8 cellular contexts compared by ENCODE assay signal in the genomic region with DNA sequence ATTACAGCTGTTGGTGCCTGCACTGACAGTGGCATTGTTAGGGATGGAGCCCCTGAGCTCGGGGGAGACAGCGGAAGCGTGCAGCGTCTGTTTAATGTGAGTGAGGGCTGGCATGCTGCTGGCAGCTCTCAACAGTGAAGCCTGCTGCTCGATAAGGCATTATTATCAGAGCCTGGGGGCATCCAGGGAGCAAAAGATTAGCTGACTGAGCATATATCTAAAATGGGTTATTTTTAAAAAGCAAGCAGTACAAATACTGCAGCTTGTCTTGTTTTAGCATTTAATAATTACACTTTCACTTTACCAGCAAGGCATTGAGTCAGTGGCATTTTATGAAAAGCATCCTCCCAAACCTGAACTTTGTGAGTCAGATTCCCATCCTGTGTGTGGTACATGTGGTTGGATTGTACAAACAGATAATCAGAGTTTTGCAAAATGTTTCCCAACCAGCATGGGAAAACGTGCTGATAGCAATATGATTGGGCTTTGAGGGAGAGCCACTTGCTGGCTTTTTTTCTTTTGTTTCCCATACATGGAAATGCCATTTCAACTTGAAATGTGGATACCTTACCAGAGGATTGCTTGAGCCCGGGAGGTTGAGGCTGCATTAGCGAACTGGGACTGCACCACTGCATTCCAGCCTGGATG.
DNase-seq lines count a peak whose midpoint lies in the region; ATAC-seq and TF ChIP-seq lines count a peak whose summit lies in the region.

No MANE protein-coding gene starts in this region.

- TF ChIP-seq CTCF in A673 (conservative IDR thresholded peaks at IDR 0.05; ENCODE audit: low read depth, low read length) (no peak), mucosa of descending colon (IDR thresholded peaks at IDR 0.05) (no peak), vagina (IDR thresholded peaks at IDR 0.05) (no peak)

- H3K9me3 ChIP-seq in A673 (ENCODE audit: low read depth, low read length, poor library complexity, severe bottlenecking) (no peaks in the 10 kb centered on the region), SK-N-MC (ENCODE audit: low read depth, low read length) (no peaks in the 10 kb centered on the region), mucosa of descending colon (no peaks in the 10 kb centered on the region), vagina (no peaks in the 10 kb centered on the region)

- H3K4me1 ChIP-seq in A673 (ENCODE audit: insufficient read depth, low read length, poor library complexity, severe bottlenecking) (peaks cover 25% of the 10 kb centered on the region), mucosa of descending colon (ENCODE audit: low read depth) (peaks cover 16% of the 10 kb centered on the region), vagina (peaks cover 80% of the 10 kb centered on the region)

- POLR2A ChIA-PET in A673 (lab: Charles Lee; ENCODE audit: low non-redundant PET): interaction anchor here (0.6 kb wide), 1 partner anchor 1039 kb away, joined by 4 read pairs; no protein-coding TSS in a partner anchor

- BruUV-seq in A673 (replicated peaks; lab: Mats Ljungman, UMichigan): no TSS peak

- no peaks in the 10 kb centered on the region for H3K27me3 ChIP-seq in A673 (replicated peaks; ENCODE audit: insufficient read depth, low read depth, low read length, poor library complexity)
- H3K27me3 ChIP-seq in vagina: no peaks in the 10 kb centered on the region

- no peaks in the 10 kb centered on the region for H3K36me3 ChIP-seq in A673 (ENCODE audit: insufficient read depth, low read length, poor library complexity, severe bottlenecking)
- H3K36me3 ChIP-seq in SK-N-MC (ENCODE audit: insufficient read depth, low read length): no peaks in the 10 kb centered on the region
- no peaks in the 10 kb centered on the region for H3K36me3 ChIP-seq in mucosa of descending colon (ENCODE audit: low read depth)
- no peaks in the 10 kb centered on the region for H3K36me3 ChIP-seq in vagina

- peak overlapping the region; percentile 24 for H3K9ac ChIP-seq in SK-N-MC (ENCODE audit: insufficient read length)

- TF ChIP-seq POLR2A in vagina (IDR thresholded peaks at IDR 0.05): no peak

- CTCF ChIA-PET in A673 (lab: Charles Lee): interaction anchor here (1.3 kb wide), 1 partner anchor 33 kb away, joined by 4 read pairs; no protein-coding TSS in a partner anchor

- H3K27ac ChIP-seq in A673 (ENCODE audit: low read depth, low read length, poor library complexity, severe bottlenecking) (no peak overlapping the region), SK-N-MC (peak overlapping the region; percentile 4; the same call in 1 of the 2 replicates), vagina (peak overlapping the region; percentile 71)

- H3K4me3 ChIP-seq in A673 (ENCODE audit: low read depth, low read length, poor library complexity, severe bottlenecking) (peak overlapping the region; percentile 33), SK-N-MC (peak overlapping the region; percentile 73), mucosa of descending colon (no peak overlapping the region), vagina (peak overlapping the region; percentile 28 to 34)

- intact Hi-C loops in A673 (cut with micrococcal nuclease; ENCODE audit: unreplicated experiment) (no loop called here), mucosa of descending colon (cut with DNase I, micrococcal nuclease) (no loop called here), vagina (cut with DNase I) (no loop called here)

- no peak for DNase-seq in A673 (ENCODE audit: low spot score)
- DNase-seq in H4 (ENCODE audit: low spot score): peak; percentile 98
- DNase-seq in SK-N-MC (ENCODE audit: low read depth, low spot score): peak; percentile 57
- DNase-seq in dedifferentiated amniotic fluid mesenchymal stem cell (ENCODE audit: extremely low spot score): peak; percentile 79
- no peak for DNase-seq in mucosa of descending colon
- peak in 1 of 2 donors; percentile 86 for DNase-seq in vagina (ENCODE audit: extremely low spot score in 2 of 2)

- ATAC-seq in mucosa of descending colon (peak; percentile 19), GM18520 (IDR thresholded peaks at IDR 0.05; ENCODE audit: unreplicated experiment) (no peak), HG03342 (IDR thresholded peaks at IDR 0.05; ENCODE audit: unreplicated experiment) (no peak)

Comparison
In these comparisons a context has a peak if more than half of its experiments do, and no peak if none do; other contexts are left out.
1. DNase-seq: peak in H4 (single experiment), SK-N-MC (single experiment) and dedifferentiated amniotic fluid mesenchymal stem cell (single experiment); none in A673 (single experiment) and mucosa of descending colon (0 of 3).